27 cellular contexts compared by ENCODE assay signal in the genomic region with DNA sequence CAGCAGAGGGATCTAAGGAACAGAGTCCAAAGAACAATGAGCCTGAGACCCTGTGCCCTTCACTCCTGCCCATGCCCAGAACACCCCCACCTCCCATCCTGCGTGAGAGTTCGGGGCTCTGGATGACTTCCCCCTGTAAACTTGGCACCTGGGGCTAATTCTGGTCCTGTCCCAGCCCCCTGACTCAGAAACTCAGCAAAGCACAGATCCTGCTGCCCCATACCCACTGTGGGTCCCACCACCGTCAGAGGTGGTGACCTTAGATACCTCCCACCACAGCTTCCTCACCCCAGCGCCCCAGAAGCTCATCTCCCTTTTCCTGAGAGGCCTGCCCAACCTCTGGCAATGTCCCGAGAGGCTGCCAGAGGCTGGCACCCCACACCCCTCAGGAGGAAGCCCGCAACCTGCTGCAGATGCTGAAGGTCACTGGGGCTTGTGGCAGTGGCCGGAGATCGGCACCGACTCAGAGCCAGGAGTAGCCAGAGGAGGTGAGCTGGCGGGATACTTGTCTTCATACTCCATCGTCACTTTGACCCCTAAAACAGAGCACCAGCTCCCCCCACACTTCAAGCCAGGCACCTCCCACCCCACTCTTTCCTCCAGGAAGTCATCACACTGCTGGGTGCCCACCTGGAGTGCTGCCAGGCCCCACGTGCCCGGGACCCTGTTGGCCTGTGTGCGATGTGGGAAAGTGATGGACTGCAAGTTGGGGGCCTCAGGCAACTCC.
DNase-seq lines count a peak whose midpoint lies in the region; ATAC-seq and TF ChIP-seq lines count a peak whose summit lies in the region.
"Had no signal": no experiment of that assay in that cellular context is flagged by ENCODE, and none has a peak within 500 bp of the region (broad histone marks: within the 10 kb centered on the region; RNA-seq: fewer than 3 reads in every experiment).

No MANE protein-coding gene starts in this region.

- no peak overlapping the region for H3T11ph ChIP-seq in H9 (ENCODE audit: low read length)

- H3K4me1 ChIP-seq in right lobe of liver (peaks cover 0 to 71% (median 34%) of the 10 kb centered on the region in 4 donors), H9 (ENCODE audit: insufficient read depth, low read length) (no peaks in the 10 kb centered on the region)

- H3K56ac ChIP-seq in H9 (ENCODE audit: insufficient read length, low read depth, low read length): no peak overlapping the region

- H3K79me1 ChIP-seq in H9 (ENCODE audit: insufficient read depth, low read depth, low read length, poor library complexity, severe bottlenecking): no peaks in the 10 kb centered on the region

- H4K20me1 ChIP-seq in H9 (ENCODE audit: control insufficient read depth, insufficient read depth, insufficient read length): no peaks in the 10 kb centered on the region

- CTCF ChIA-PET in activated naive CD4-positive, alpha-beta T cell treated with anti-CD3 and anti-CD28 coated beads, Interleukin-2, amount 10 ng/mL, durations not matched to agents 7 days and 5 days (lab: Charles Lee): no interaction called here

- H3K23ac ChIP-seq in H9 (ENCODE audit: insufficient read length, low read depth, low read length): no peak overlapping the region

- H2BK20ac ChIP-seq in H9 (ENCODE audit: low read depth, low read length, poor library complexity, severe bottlenecking): no peak overlapping the region

- no peak overlapping the region for H4K5ac ChIP-seq in H9 (ENCODE audit: insufficient read length, low read depth, low read length)

- no peak overlapping the region for H3K14ac ChIP-seq in H9 (ENCODE audit: insufficient read depth, low read length)

- H3K4me3 ChIP-seq in right lobe of liver: no peak overlapping the region
- H3K4me3 ChIP-seq: esophagus squamous epithelium, left ventricle myocardium inferior, Peyer's patch had no signal

- peak; percentile 5 to 25 (median 17) for ATAC-seq in right lobe of liver
- ATAC-seq in HG02981 (IDR thresholded peaks at IDR 0.05; ENCODE audit: unreplicated experiment): no peak
- no peak for ATAC-seq in HG02884 (IDR thresholded peaks at IDR 0.05; ENCODE audit: unreplicated experiment)
- no peak for ATAC-seq in HG02885 (IDR thresholded peaks at IDR 0.05; ENCODE audit: poor library complexity, unreplicated experiment)
- ATAC-seq: activated naive CD8-positive, alpha-beta T cell treated with anti-CD3 and anti-CD28 coated beads, Interleukin-2, amount 50 U/mL, for 24 hours; foreskin keratinocyte; stimulated activated memory B cell treated with anti-CD40 and anti-IgM and Interleukin-4, amounts not matched to agents 10 μg/mL and 1 μg/mL and 100 μg/mL, for 72 hours had no signal

- peaks cover 7% of the 10 kb centered on the region for H3K36me3 Mint-ChIP-seq in activated naive CD4-positive, alpha-beta T cell treated with anti-CD3 and anti-CD28 coated beads, Interleukin-2, amount 10 ng/mL, durations not matched to agents 7 days and 5 days
- H3K36me3 Mint-ChIP-seq in H9 (ENCODE audit: insufficient read depth in 1 of 3, low read depth in 3 of 3): peaks cover 0 to 7% (median 3%) of the 10 kb centered on the region in 3 experiments; a peak in 3 of 7 replicates

- TF ChIP-seq CTCF in VCaP (conservative IDR thresholded peaks at IDR 0.05): no peak
- TF ChIP-seq CTCF in right lobe of liver (IDR thresholded peaks at IDR 0.05): no peak
- TF ChIP-seq CTCF in H9 (conservative IDR thresholded peaks at IDR 0.05): no peak

- no peak overlapping the region for H4K91ac ChIP-seq in H9 (ENCODE audit: insufficient read length, low read depth, low read length)

- H3K9ac ChIP-seq in H9 (ENCODE audit: extremely low read depth, insufficient read length, low read length): no peak overlapping the region

- H2BK15ac ChIP-seq in H9 (ENCODE audit: low read depth, low read length): no peak overlapping the region

- H3K4ac ChIP-seq in H9 (ENCODE audit: low read depth, low read length): no peak overlapping the region

- H3K27ac ChIP-seq in VCaP (peak overlapping the region; percentile 92), right lobe of liver (peak overlapping the region; percentile 85 to 96 (median 87)), H9 (ENCODE audit: insufficient read length, low read depth, low read length) (no peak overlapping the region)
- H3K27ac ChIP-seq: foreskin keratinocyte, HL-60, left ventricle myocardium inferior, Peyer's patch had no signal

- no peak for DNase-seq in activated naive CD4-positive, alpha-beta T cell treated with anti-CD3 and anti-CD28 coated beads, Interleukin-2, amount 10 ng/mL, durations not matched to agents 7 days and 5 days
- DNase-seq in activated naive CD4-positive, alpha-beta T cell (lab: John Stamatoyannopoulos, UW): no peak
- peak in 2 of 3 donors; percentile 66 to 82 for DNase-seq in right lobe of liver
- DNase-seq in H9: no peak
- DNase-seq: activated CD4-positive, alpha-beta T cell treated with anti-CD3 and anti-CD28 coated beads for 4 hours; activated effector memory CD4-positive, alpha-beta T cell treated with anti-CD3 and anti-CD28 coated beads, Interleukin-2, amount 50 U/mL, for 16 hours; activated naive CD8-positive, alpha-beta T cell treated with anti-CD3 and anti-CD28 coated beads, Interleukin-2, amount 50 U/mL, for 24 hours; CD8-positive, alpha-beta memory T cell; DMS 273 treated with DMSO at 0.1 percent for 48 hours; esophagus squamous epithelium; foreskin keratinocyte; islet precursor cell; Kasumi-1; left ventricle myocardium inferior; MV-4-11; NCI-H1436 treated with DMSO at 0.1 percent for 48 hours; Peyer's patch; SHP77 treated with DMSO at 0.1 percent for 48 hours; stimulated activated CD4-positive, alpha-beta T cell treated with anti-CD3 and anti-CD28 coated beads, Interleukin-15, amount 100 ng/mL, for 24 hours had no signal

- no peak overlapping the region for H2BK5ac ChIP-seq in H9 (ENCODE audit: insufficient read length, low read length)

- no peak overlapping the region for H2BK120ac ChIP-seq in H9 (ENCODE audit: low read depth, low read length, poor library complexity, severe bottlenecking)

- H3K36me3 ChIP-seq in right lobe of liver: no peaks in the 10 kb centered on the region
- H3K36me3 ChIP-seq: esophagus squamous epithelium had no signal

- H3K27me3 ChIP-seq in right lobe of liver (no peaks in the 10 kb centered on the region), H9 (ENCODE audit: insufficient read depth, low read length) (no peaks in the 10 kb centered on the region)
- H3K27me3 ChIP-seq: esophagus squamous epithelium, foreskin keratinocyte, Peyer's patch had no signal

- peaks cover 53% of the 10 kb centered on the region for H3K27me3 Mint-ChIP-seq in activated naive CD4-positive, alpha-beta T cell treated with anti-CD3 and anti-CD28 coated beads, Interleukin-2, amount 10 ng/mL, durations not matched to agents 7 days and 5 days
- H3K27me3 Mint-ChIP-seq in H9 (ENCODE audit: low read depth): no peaks in the 10 kb centered on the region; the same call in 1 of the 2 replicates
- H3K27me3 Mint-ChIP-seq: activated naive CD8-positive, alpha-beta T cell treated with anti-CD3 and anti-CD28 coated beads, Interleukin-2, amount 50 U/mL, for 24 hours; CD8-positive, alpha-beta memory T cell; central memory CD8-positive, alpha-beta T cell; stimulated activated memory B cell treated with anti-CD40 and anti-IgM and Interleukin-4, amounts not matched to agents 10 μg/mL and 1 μg/mL and 100 μg/mL, for 72 hours had no signal

- no peak for TF ChIP-seq POLR2A in right lobe of liver (IDR thresholded peaks at IDR 0.05)

- H3K9me3 Mint-ChIP-seq in activated naive CD4-positive, alpha-beta T cell treated with anti-CD3 and anti-CD28 coated beads, Interleukin-2, amount 10 ng/mL, durations not matched to agents 7 days and 5 days: no peaks in the 10 kb centered on the region
- H3K9me3 Mint-ChIP-seq in H9: no peaks in the 10 kb centered on the region
- H3K9me3 Mint-ChIP-seq: activated naive CD8-positive, alpha-beta T cell treated with anti-CD3 and anti-CD28 coated beads, Interleukin-2, amount 50 U/mL, for 24 hours; CD8-positive, alpha-beta memory T cell; central memory CD8-positive, alpha-beta T cell; mesothelial cell of epicardium; stimulated activated memory B cell treated with anti-CD40 and anti-IgM and Interleukin-4, amounts not matched to agents 10 μg/mL and 1 μg/mL and 100 μg/mL, for 72 hours had no signal

- H3K4me1 Mint-ChIP-seq in activated naive CD4-positive, alpha-beta T cell treated with anti-CD3 and anti-CD28 coated beads, Interleukin-2, amount 10 ng/mL, durations not matched to agents 7 days and 5 days: peaks cover 8% of the 10 kb centered on the region
- peaks cover 17 to 23% of the 10 kb centered on the region in 2 experiments for H3K4me1 Mint-ChIP-seq in H9
- H3K4me1 Mint-ChIP-seq: mesothelial cell of epicardium; stimulated activated memory B cell treated with anti-CD40 and anti-IgM and Interleukin-4, amounts not matched to agents 10 μg/mL and 1 μg/mL and 100 μg/mL, for 72 hours had no signal

- H3K27ac Mint-ChIP-seq in activated naive CD4-positive, alpha-beta T cell treated with anti-CD3 and anti-CD28 coated beads, Interleukin-2, amount 10 ng/mL, durations not matched to agents 7 days and 5 days: peak overlapping the region; percentile 51
- peak overlapping the region in 1 of 3 experiments; percentile 76; a peak in 2 of 7 replicates for H3K27ac Mint-ChIP-seq in H9
- H3K27ac Mint-ChIP-seq: activated naive CD8-positive, alpha-beta T cell treated with anti-CD3 and anti-CD28 coated beads, Interleukin-2, amount 50 U/mL, for 24 hours; mesothelial cell of epicardium; stimulated activated memory B cell treated with anti-CD40 and anti-IgM and Interleukin-4, amounts not matched to agents 10 μg/mL and 1 μg/mL and 100 μg/mL, for 72 hours had no signal

- no peak overlapping the region for H2BK12ac ChIP-seq in H9 (ENCODE audit: insufficient read length, low read depth, low read length)

- no peak overlapping the region for H3K4me3 Mint-ChIP-seq in activated naive CD4-positive, alpha-beta T cell treated with anti-CD3 and anti-CD28 coated beads, Interleukin-2, amount 10 ng/mL, durations not matched to agents 7 days and 5 days
- H3K4me3 Mint-ChIP-seq in H9: no peak overlapping the region
- H3K4me3 Mint-ChIP-seq: activated naive CD8-positive, alpha-beta T cell treated with anti-CD3 and anti-CD28 coated beads, Interleukin-2, amount 50 U/mL, for 24 hours; CD8-positive, alpha-beta memory T cell; central memory CD8-positive, alpha-beta T cell; mesothelial cell of epicardium; stimulated activated memory B cell treated with anti-CD40 and anti-IgM and Interleukin-4, amounts not matched to agents 10 μg/mL and 1 μg/mL and 100 μg/mL, for 72 hours had no signal

- no peak overlapping the region for H2AK5ac ChIP-seq in H9 (ENCODE audit: insufficient read length, low read length)

- H3K79me2 ChIP-seq in H9 (ENCODE audit: insufficient read depth, low read length): no peaks in the 10 kb centered on the region

- no peak overlapping the region for H3K18ac ChIP-seq in H9 (ENCODE audit: insufficient read length, low read depth, low read length)

- H3K4me2 ChIP-seq in H9 (ENCODE audit: insufficient read depth, insufficient read length, low read length): no peak overlapping the region

- H3K9me3 ChIP-seq in right lobe of liver (no peaks in the 10 kb centered on the region), H9 (ENCODE audit: control insufficient read depth, low read depth, low read length) (no peaks in the 10 kb centered on the region)
- H3K9me3 ChIP-seq: esophagus squamous epithelium, left ventricle myocardium inferior, Peyer's patch had no signal

- H4K8ac ChIP-seq in H9 (replicated peaks; ENCODE audit: insufficient read length, low read depth, low read length): no peak overlapping the region

- 18% methylated on average over 2 of the region's 14 CpGs for WGBS in right lobe of liver (ENCODE audit: insufficient coverage, low coverage, low lambda C conversion rate, missing lambda C conversion rate)
- WGBS in H9 (ENCODE audit: extremely low coverage, insufficient read length, low lambda C conversion rate): no CpG with 5 or more reads among the region's 14 CpGs

- H2AFZ ChIP-seq in H9 (ENCODE audit: low read length): no peak overlapping the region

- intact Hi-C loops in right lobe of liver (cut with DNase I): loop anchor here in 1 of 2 donors (5.0 kb wide), 1 partner anchor 56 kb away; no protein-coding TSS in a partner anchor

- no peaks in the 10 kb centered on the region for H3K23me2 ChIP-seq in H9 (ENCODE audit: insufficient read length, low read depth, low read length, poor library complexity, severe bottlenecking)

Comparison
In these comparisons a context has a peak if more than half of its experiments do, and no peak if none do; other contexts are left out.
1. DNase-seq: peak in right lobe of liver (2 of 3); none in activated naive CD4-positive, alpha-beta T cell treated with anti-CD3 and anti-CD28 coated beads, Interleukin-2, amount 10 ng/mL, durations not matched to agents 7 days and 5 days (single experiment), activated naive CD4-positive, alpha-beta T cell (0 of 4) and H9 (single experiment).
2. ATAC-seq: peak in right lobe of liver (4 of 4); none in HG02981 (single experiment), HG02884 (single experiment) and HG02885 (single experiment).